Comparison of ENCODE assay signal across 22 cellular contexts in genomic region chr1:112788561-112788960, GRCh38.
DNase-seq lines count a peak whose midpoint lies in the region; ATAC-seq and TF ChIP-seq lines count a peak whose summit lies in the region.
"Had no signal": no experiment of that assay in that cellular context is flagged by ENCODE, and none has a peak within 500 bp of the region (broad histone marks: within the 10 kb centered on the region; RNA-seq: fewer than 3 reads in every experiment).

No MANE protein-coding gene starts in this region.

- no peaks in the 10 kb centered on the region for H3K9me3 Mint-ChIP-seq in natural killer cell treated with Interleukin-12 subunit alpha and Interleukin-12 subunit beta and Interleukin-15 and Interleukin-18, amount 100 ng/mL, for 72 hours
- no peaks in the 10 kb centered on the region for H3K9me3 Mint-ChIP-seq in natural killer cell
- no peaks in the 10 kb centered on the region for H3K9me3 Mint-ChIP-seq in activated T-cell treated with anti-CD3 and anti-CD28 coated beads, Interleukin-2, amount 50 U/mL, for 72 hours
- H3K9me3 Mint-ChIP-seq: CD8-positive, alpha-beta memory T cell had no signal

- no peak overlapping the region for H3K4me3 ChIP-seq in adipocyte (ENCODE audit: low read length)
- no peak overlapping the region for H3K4me3 ChIP-seq in fibroblast of pulmonary artery (replicated peaks; ENCODE audit: low read depth, low read length)
- H3K4me3 ChIP-seq: BLaER1 treated with 17β-estradiol and CSF1 and Interleukin-3, amounts not matched to agents 10 nM and 100 nM had no signal

- peak overlapping the region in 1 of 2 donors; percentile 5 for H3K27ac Mint-ChIP-seq in natural killer cell treated with Interleukin-12 subunit alpha and Interleukin-12 subunit beta and Interleukin-15 and Interleukin-18, amount 100 ng/mL, for 72 hours
- H3K27ac Mint-ChIP-seq in natural killer cell, result no peak overlapping the region
- H3K27ac Mint-ChIP-seq in activated T-cell treated with anti-CD3 and anti-CD28 coated beads, Interleukin-2, amount 50 U/mL, for 72 hours, result no peak overlapping the region
- H3K27ac Mint-ChIP-seq: CD8-positive, alpha-beta memory T cell had no signal

- H3K27me3 ChIP-seq in adipocyte (replicated peaks; ENCODE audit: control insufficient read depth, insufficient read depth, low read length), result peaks cover 3% of the 10 kb centered on the region
- H3K27me3 ChIP-seq: BLaER1 treated with 17β-estradiol and CSF1 and Interleukin-3, amounts not matched to agents 10 nM and 100 nM had no signal

- peak; percentile 16 for DNase-seq in natural killer cell treated with Interleukin-12 subunit alpha and Interleukin-12 subunit beta and Interleukin-15 and Interleukin-18, amount 100 ng/mL, for 72 hours (ENCODE audit: low spot score)
- DNase-seq in natural killer cell, result no peak
- peak; percentile 7 for DNase-seq in adipocyte (ENCODE audit: low read depth)
- DNase-seq in fibroblast of pulmonary artery (ENCODE audit: low read depth), result peak; percentile 39
- no peak for DNase-seq in activated CD8-positive, alpha-beta memory T cell treated with anti-CD3 and anti-CD28 coated beads for 24 hours
- DNase-seq in retina, result no peak
- DNase-seq in activated T-cell treated with anti-CD3 and anti-CD28 coated beads, Interleukin-2, amount 50 U/mL, for 72 hours, result no peak
- DNase-seq: 8988T; CD8-positive, alpha-beta memory T cell; DMS79 treated with DMSO at 0.1 percent for 48 hours; GDM1; MM.1S; NCI-H1105; NCI-H187; NCI-H2171; NCI-H446 treated with DMSO at 0.1 percent for 48 hours; OCI-M1; SHP77 treated with DMSO at 0.1 percent for 48 hours had no signal

- H3K9ac ChIP-seq in adipocyte (ENCODE audit: low read length), result no peak overlapping the region
- H3K9ac ChIP-seq: BLaER1 treated with 17β-estradiol and CSF1 and Interleukin-3, amounts not matched to agents 10 nM and 100 nM; KMS-11 had no signal

- no peak overlapping the region for H3K4me3 Mint-ChIP-seq in natural killer cell treated with Interleukin-12 subunit alpha and Interleukin-12 subunit beta and Interleukin-15 and Interleukin-18, amount 100 ng/mL, for 72 hours
- H3K4me3 Mint-ChIP-seq in natural killer cell, result no peak overlapping the region
- no peak overlapping the region for H3K4me3 Mint-ChIP-seq in activated T-cell treated with anti-CD3 and anti-CD28 coated beads, Interleukin-2, amount 50 U/mL, for 72 hours
- H3K4me3 Mint-ChIP-seq: CD8-positive, alpha-beta memory T cell had no signal

- ATAC-seq in natural killer cell treated with Interleukin-12 subunit alpha and Interleukin-12 subunit beta and Interleukin-15 and Interleukin-18, amount 100 ng/mL, for 72 hours, result no peak
- ATAC-seq in natural killer cell, result no peak
- ATAC-seq in GM21528 (IDR thresholded peaks at IDR 0.05; ENCODE audit: low FRiP score, unreplicated experiment), result no peak
- ATAC-seq in activated T-cell treated with anti-CD3 and anti-CD28 coated beads, Interleukin-2, amount 50 U/mL, for 72 hours (replicated peaks in 1 of 2), result no peak
- ATAC-seq: HepG2 had no signal

- no peaks in the 10 kb centered on the region for H3K36me3 Mint-ChIP-seq in natural killer cell treated with Interleukin-12 subunit alpha and Interleukin-12 subunit beta and Interleukin-15 and Interleukin-18, amount 100 ng/mL, for 72 hours
- no peaks in the 10 kb centered on the region for H3K36me3 Mint-ChIP-seq in natural killer cell
- H3K36me3 Mint-ChIP-seq in activated T-cell treated with anti-CD3 and anti-CD28 coated beads, Interleukin-2, amount 50 U/mL, for 72 hours (ENCODE audit: insufficient read depth in 2 of 2), result no peaks in the 10 kb centered on the region
- H3K36me3 Mint-ChIP-seq: CD8-positive, alpha-beta memory T cell had no signal

- intact Hi-C loops in natural killer cell (cut with micrococcal nuclease), result no loop called here

- no peaks in the 10 kb centered on the region for H3K36me3 ChIP-seq in adipocyte (ENCODE audit: control insufficient read depth, insufficient read depth, low read length, severe bottlenecking)
- H3K36me3 ChIP-seq: BLaER1 treated with 17β-estradiol and CSF1 and Interleukin-3, amounts not matched to agents 10 nM and 100 nM had no signal

- TF ChIP-seq CTCF in natural killer cell (IDR thresholded peaks at IDR 0.05), result no peak
- TF ChIP-seq CTCF in fibroblast of pulmonary artery (IDR thresholded peaks at IDR 0.05; ENCODE audit: low read length, missing control alignments), result no peak

- peaks cover 4% of the 10 kb centered on the region for H3K4me1 ChIP-seq in adipocyte (ENCODE audit: control insufficient read depth, insufficient read depth, low read length)
- H3K4me1 ChIP-seq: BLaER1 treated with 17β-estradiol and CSF1 and Interleukin-3, amounts not matched to agents 10 nM and 100 nM had no signal

- H3K9me3 ChIP-seq in adipocyte (ENCODE audit: control insufficient read depth, low read length), result no peaks in the 10 kb centered on the region

- peaks cover 0 to 5% of the 10 kb centered on the region in 2 donors for H3K4me1 Mint-ChIP-seq in natural killer cell treated with Interleukin-12 subunit alpha and Interleukin-12 subunit beta and Interleukin-15 and Interleukin-18, amount 100 ng/mL, for 72 hours (ENCODE audit: low read depth in 2 of 2)
- peaks cover 6 to 7% of the 10 kb centered on the region in 2 donors for H3K4me1 Mint-ChIP-seq in natural killer cell
- H3K4me1 Mint-ChIP-seq in activated T-cell treated with anti-CD3 and anti-CD28 coated beads, Interleukin-2, amount 50 U/mL, for 72 hours (ENCODE audit: low read depth), result no peaks in the 10 kb centered on the region
- H3K4me1 Mint-ChIP-seq: CD8-positive, alpha-beta memory T cell had no signal

- no peaks in the 10 kb centered on the region for H3K27me3 Mint-ChIP-seq in natural killer cell treated with Interleukin-12 subunit alpha and Interleukin-12 subunit beta and Interleukin-15 and Interleukin-18, amount 100 ng/mL, for 72 hours
- peaks cover 0 to 2% of the 10 kb centered on the region in 2 donors for H3K27me3 Mint-ChIP-seq in natural killer cell (ENCODE audit: low read depth in 2 of 2)
- peaks cover 5% of the 10 kb centered on the region for H3K27me3 Mint-ChIP-seq in activated T-cell treated with anti-CD3 and anti-CD28 coated beads, Interleukin-2, amount 50 U/mL, for 72 hours (ENCODE audit: low read depth)

Comparison
In these comparisons a context has a peak if more than half of its experiments do, and no peak if none do; other contexts are left out.
1. DNase-seq: peak in natural killer cell treated with Interleukin-12 subunit alpha and Interleukin-12 subunit beta and Interleukin-15 and Interleukin-18, amount 100 ng/mL, for 72 hours (single experiment), adipocyte (single experiment) and fibroblast of pulmonary artery (single experiment); none in natural killer cell (single experiment), activated CD8-positive, alpha-beta memory T cell treated with anti-CD3 and anti-CD28 coated beads for 24 hours (single experiment), retina (single experiment) and activated T-cell treated with anti-CD3 and anti-CD28 coated beads, Interleukin-2, amount 50 U/mL, for 72 hours (0 of 2).